Comparison of ENCODE assay signal across 10 cellular contexts in the genomic region with DNA sequence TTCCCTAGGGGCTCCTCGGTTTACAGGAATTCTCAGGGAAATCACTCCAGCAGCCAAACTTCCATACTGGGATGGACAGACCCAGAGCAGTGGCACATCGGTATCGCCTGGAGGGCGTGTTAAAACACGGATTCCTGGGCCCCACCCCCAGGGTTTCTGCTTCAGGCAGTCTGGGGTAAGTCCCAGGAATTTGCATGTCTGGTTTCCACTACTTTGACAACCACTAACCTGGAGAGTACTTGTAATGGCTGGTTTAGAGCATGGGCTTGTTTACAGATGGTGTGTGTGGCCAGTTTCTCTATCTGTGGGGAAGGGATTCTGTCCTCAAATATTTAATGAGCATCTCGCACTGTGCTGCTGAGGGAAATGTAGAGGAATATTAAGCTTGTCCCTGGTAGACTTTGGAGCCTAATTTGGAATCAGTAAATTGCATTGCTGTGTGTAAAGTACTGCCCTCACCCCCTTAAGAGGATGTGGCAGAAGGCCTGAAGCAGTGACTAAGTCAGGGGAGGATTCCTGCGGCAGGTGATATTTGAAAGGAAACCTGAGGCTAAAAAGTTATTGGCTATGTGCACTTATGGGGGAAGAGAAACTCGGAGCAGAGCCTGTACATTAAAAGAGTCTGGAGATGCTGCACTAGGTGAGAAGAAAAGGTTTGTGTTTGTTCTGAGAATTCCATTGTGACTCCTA. TPM values are rescaled to one million over a fixed set of nuclear protein-coding genes. Genes with fewer than 3 reads are reported as not detected.
A peak's percentile ranks its signal among the peaks of the same experiment; 100 is the strongest.
DNase-seq lines count a peak whose midpoint lies in the region; ATAC-seq, FAIRE-seq and TF ChIP-seq lines count a peak whose summit lies in the region.
"Had no signal": no experiment of that assay in that cellular context is flagged by ENCODE, and none has a peak within 500 bp of the region (broad histone marks: within the 10 kb centered on the region; RNA-seq: fewer than 3 reads in every experiment).

No MANE protein-coding gene starts in this region.

- peak; percentile 82 for FAIRE-seq in GM19239 (lab: Jason Lieb, UNC)

- H3K36me3 ChIP-seq in neural progenitor cell = no peaks in the 10 kb centered on the region

- H3K4me3 Mint-ChIP-seq in neural progenitor cell = no peak overlapping the region
- H3K4me3 Mint-ChIP-seq: activated naive CD8-positive, alpha-beta T cell had no signal

- peaks cover 15% of the 10 kb centered on the region for H3K36me3 Mint-ChIP-seq in neural progenitor cell
- peaks cover 0 to 3% of the 10 kb centered on the region in 2 donors for H3K36me3 Mint-ChIP-seq in activated naive CD4-positive, alpha-beta T cell treated with anti-CD3 and anti-CD28 coated beads, Interleukin-2, amount 50 U/mL, for 72 hours

- H3K9me3 Mint-ChIP-seq in neural progenitor cell = peaks cover 3% of the 10 kb centered on the region
- H3K9me3 Mint-ChIP-seq in activated naive CD4-positive, alpha-beta T cell treated with anti-CD3 and anti-CD28 coated beads, Interleukin-2, amount 50 U/mL, for 72 hours = peaks cover 0 to 2% of the 10 kb centered on the region in 2 donors

- peak; percentile 99 for ATAC-seq in HG02759 (IDR thresholded peaks at IDR 0.05; ENCODE audit: unreplicated experiment)
- ATAC-seq in activated naive CD4-positive, alpha-beta T cell treated with anti-CD3 and anti-CD28 coated beads, Interleukin-2, amount 50 U/mL, for 72 hours = no peak
- ATAC-seq: heart left ventricle had no signal

- no peaks in the 10 kb centered on the region for H3K27me3 Mint-ChIP-seq in neural progenitor cell (ENCODE audit: insufficient read depth, low read depth)
- H3K27me3 Mint-ChIP-seq: activated naive CD8-positive, alpha-beta T cell had no signal

- no peak overlapping the region for H3K4me2 ChIP-seq in neural progenitor cell

- no peaks in the 10 kb centered on the region for H3K27me3 ChIP-seq in neural progenitor cell
- H3K27me3 ChIP-seq: heart left ventricle had no signal

- H3K4me1 Mint-ChIP-seq in neural progenitor cell = peaks cover 2% of the 10 kb centered on the region

- H3K27ac Mint-ChIP-seq in neural progenitor cell = peak overlapping the region; percentile 24
- H3K27ac Mint-ChIP-seq in activated naive CD4-positive, alpha-beta T cell treated with anti-CD3 and anti-CD28 coated beads, Interleukin-2, amount 50 U/mL, for 72 hours = no peak overlapping the region
- H3K27ac Mint-ChIP-seq: activated naive CD8-positive, alpha-beta T cell had no signal

- H2AFZ ChIP-seq in neural progenitor cell (replicated peaks) = no peak overlapping the region

- H3K4me1 ChIP-seq in neural progenitor cell = no peaks in the 10 kb centered on the region

- DNase-seq in GM19239 (ENCODE audit: insufficient read length, low spot score) = peak; percentile 52
- DNase-seq in NCI-H526 (lab: John Stamatoyannopoulos, UW) = peak; percentile 35 to 68
- DNase-seq in neural progenitor cell (ENCODE audit: low spot score) = no peak
- DNase-seq in NK-92 (lab: John Stamatoyannopoulos, UW; ENCODE audit: unreplicated experiment) = no peak
- DNase-seq in activated naive CD4-positive, alpha-beta T cell treated with anti-CD3 and anti-CD28 coated beads, Interleukin-2, amount 50 U/mL, for 72 hours (ENCODE audit: low spot score in 2 of 2) = no peak
- DNase-seq in NCI-H2227 (lab: John Stamatoyannopoulos, UW; ENCODE audit: unreplicated experiment) = no peak
- no peak for DNase-seq in stimulated activated CD4-positive, alpha-beta T cell treated with anti-CD3 and anti-CD28 coated beads, Interleukin-1b, Interleukin-23, amount 100 ng/mL, for 48 hours

- TF ChIP-seq CTCF in neural progenitor cell (IDR thresholded peaks at IDR 0.05) = no peak

- H3K27ac ChIP-seq in neural progenitor cell = no peak overlapping the region
- H3K27ac ChIP-seq: heart left ventricle had no signal

- no peaks in the 10 kb centered on the region for H4K20me1 ChIP-seq in neural progenitor cell (ENCODE audit: low read depth)

- no peaks in the 10 kb centered on the region for H3K79me2 ChIP-seq in neural progenitor cell (ENCODE audit: low read depth)

- no peaks in the 10 kb centered on the region for H3K9me3 ChIP-seq in neural progenitor cell (ENCODE audit: low read depth)
- H3K9me3 ChIP-seq: heart left ventricle had no signal

- no peak overlapping the region for H3K4me3 ChIP-seq in neural progenitor cell
- H3K4me3 ChIP-seq: heart left ventricle had no signal

- no peak overlapping the region for H3K9ac ChIP-seq in neural progenitor cell

- no peaks in the 10 kb centered on the region for H3F3A ChIP-seq in neural progenitor cell (ENCODE audit: low read depth)

RNA-seq across cellular contexts. Expression of a gene that starts 18.6 kb away (rescaled TPM):
- total RNA-seq in neural progenitor cell (ENCODE audit: low replicate concordance) = 35.5 and 60.6 TPM in 2 replicates
- 10 to 100 TPM; 13.1 to 33.4 TPM for total RNA-seq in activated naive CD4-positive, alpha-beta T cell treated with anti-CD3 and anti-CD28 coated beads, Interleukin-2, amount 50 U/mL, for 72 hours

Comparison
In these comparisons a context has a peak if more than half of its experiments do, and no peak if none do; other contexts are left out.
1. DNase-seq: peak in GM19239 (single experiment) and NCI-H526 (2 of 2); none in neural progenitor cell (single experiment), NK-92 (single experiment), activated naive CD4-positive, alpha-beta T cell treated with anti-CD3 and anti-CD28 coated beads, Interleukin-2, amount 50 U/mL, for 72 hours (0 of 2), NCI-H2227 (single experiment) and stimulated activated CD4-positive, alpha-beta T cell treated with anti-CD3 and anti-CD28 coated beads, Interleukin-1b, Interleukin-23, amount 100 ng/mL, for 48 hours (single experiment).